In the genomic region with DNA sequence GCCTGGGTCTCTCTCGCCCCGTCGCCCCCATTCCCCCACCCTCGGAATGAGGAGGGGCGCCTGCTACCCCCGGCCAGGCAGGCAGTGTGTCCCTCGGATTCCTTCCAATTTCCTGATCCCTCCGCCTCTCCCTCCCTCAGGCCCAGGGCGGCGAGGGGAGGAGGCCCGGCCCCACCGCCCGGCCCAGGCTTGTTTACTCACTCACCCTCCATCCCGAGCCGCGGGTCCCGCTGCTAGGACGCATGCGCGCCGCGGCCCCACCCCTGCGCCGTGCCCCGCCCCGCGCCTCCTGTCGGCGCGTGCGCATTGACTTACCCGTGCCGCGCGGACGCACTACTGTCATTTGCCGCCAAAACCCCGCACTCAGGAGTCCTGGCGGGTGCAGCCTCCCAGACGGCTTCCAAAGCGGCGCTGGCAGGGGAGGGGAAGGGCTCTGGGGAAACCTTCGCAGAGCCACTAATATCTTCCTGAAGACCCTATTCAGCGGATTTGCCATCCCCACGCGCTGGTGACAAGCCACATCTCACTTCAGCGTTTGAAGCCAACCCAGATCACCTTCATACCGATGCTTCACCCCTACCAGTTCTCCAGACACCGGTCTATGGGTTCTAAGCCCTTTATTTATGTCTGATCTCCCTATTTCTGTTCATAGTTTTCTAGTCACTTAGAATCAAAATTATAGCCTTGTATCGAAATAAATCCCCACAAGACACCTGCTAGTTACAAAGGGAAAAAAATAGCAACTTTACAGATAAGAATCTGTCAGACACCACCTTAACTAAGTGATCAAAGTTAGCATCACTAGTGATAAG, we compare ENCODE assay signal across 1 cellular context.
TF ChIP-seq lines count a peak whose summit lies in the region.

Gene EZH1, minus strand, starts transcription at position 235 of the 812 bp plus-strand sequence. CDS start 16,099 bp downstream, outside the sequence.

TF ChIP-seq in HepG2, 621 proteins besides CTCF, POLR2A, EP300 and RAD21 (continued from another document and continues in another):
- TF ChIP-seq ARID5B (CRISPR knock-in tag; IDR thresholded peaks at IDR 0.05), result peak; percentile 3; the same call in 1 of the 2 replicates
- no peak for TF ChIP-seq GLMP (CRISPR knock-in tag; IDR thresholded peaks at IDR 0.05; ENCODE audit: borderline replicate concordance)
- peak; percentile 71; the same call in 1 of the 2 replicates for TF ChIP-seq ZNF614 (CRISPR knock-in tag; IDR thresholded peaks at IDR 0.05; ENCODE audit: borderline replicate concordance)
- TF ChIP-seq HOXA7 (CRISPR knock-in tag; IDR thresholded peaks at IDR 0.05), result peak; percentile 61; the same call in 1 of the 2 replicates
- TF ChIP-seq, protein P1, sequence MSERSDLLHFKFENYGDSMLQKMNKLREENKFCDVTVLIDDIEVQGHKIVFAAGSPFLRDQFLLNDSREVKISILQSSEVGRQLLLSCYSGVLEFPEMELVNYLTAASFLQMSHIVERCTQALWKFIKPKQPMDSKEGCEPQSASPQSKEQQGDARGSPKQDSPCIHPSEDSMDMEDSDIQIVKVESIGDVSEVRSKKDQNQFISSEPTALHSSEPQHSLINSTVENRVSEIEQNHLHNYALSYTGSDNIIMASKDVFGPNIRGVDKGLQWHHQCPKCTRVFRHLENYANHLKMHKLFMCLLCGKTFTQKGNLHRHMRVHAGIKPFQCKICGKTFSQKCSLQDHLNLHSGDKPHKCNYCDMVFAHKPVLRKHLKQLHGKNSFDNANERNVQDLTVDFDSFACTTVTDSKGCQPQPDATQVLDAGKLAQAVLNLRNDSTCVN (CRISPR knock-in tag; IDR thresholded peaks at IDR 0.05; ENCODE audit: borderline replicate concordance), result 0 out of 2 replicates have a peak, but pooled peaks have one; percentile 70
- TF ChIP-seq SPEN (CRISPR knock-in tag; IDR thresholded peaks at IDR 0.05; ENCODE audit: low read depth), result peak; percentile 80
- TF ChIP-seq ZNF460 (CRISPR knock-in tag; IDR thresholded peaks at IDR 0.05; ENCODE audit: borderline replicate concordance), result peak; percentile 19; the same call in 1 of the 2 replicates
- TF ChIP-seq ZSCAN25 (CRISPR knock-in tag; IDR thresholded peaks at IDR 0.05), result peak; percentile 78
- TF ChIP-seq POGZ (CRISPR knock-in tag; IDR thresholded peaks at IDR 0.05), result peak; percentile 44
- peak; percentile 89 for TF ChIP-seq TOPORS (CRISPR knock-in tag; IDR thresholded peaks at IDR 0.05)
- TF ChIP-seq TBL1XR1 (IDR thresholded peaks at IDR 0.05; ENCODE audit: borderline replicate concordance, low read length, partially characterized antibody), result peak; percentile 17
- no peak; the same call in 1 of the 2 replicates for TF ChIP-seq DNMT1 (CRISPR knock-in tag; IDR thresholded peaks at IDR 0.05)
- peak; percentile 36; the same call in 1 of the 2 replicates for TF ChIP-seq ZNF333 (CRISPR knock-in tag; IDR thresholded peaks at IDR 0.05; ENCODE audit: borderline replicate concordance)
- TF ChIP-seq ZNF746 (CRISPR knock-in tag; IDR thresholded peaks at IDR 0.05), result peak; percentile 74
- TF ChIP-seq, protein P2, sequence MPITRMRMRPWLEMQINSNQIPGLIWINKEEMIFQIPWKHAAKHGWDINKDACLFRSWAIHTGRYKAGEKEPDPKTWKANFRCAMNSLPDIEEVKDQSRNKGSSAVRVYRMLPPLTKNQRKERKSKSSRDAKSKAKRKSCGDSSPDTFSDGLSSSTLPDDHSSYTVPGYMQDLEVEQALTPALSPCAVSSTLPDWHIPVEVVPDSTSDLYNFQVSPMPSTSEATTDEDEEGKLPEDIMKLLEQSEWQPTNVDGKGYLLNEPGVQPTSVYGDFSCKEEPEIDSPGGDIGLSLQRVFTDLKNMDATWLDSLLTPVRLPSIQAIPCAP (CRISPR knock-in tag; IDR thresholded peaks at IDR 0.05; ENCODE audit: low read depth), result no peak
- no peak; the same call in 1 of the 2 replicates for TF ChIP-seq ZNF350 (CRISPR knock-in tag; IDR thresholded peaks at IDR 0.05; ENCODE audit: borderline replicate concordance, low read depth)
- TF ChIP-seq, protein P3, sequence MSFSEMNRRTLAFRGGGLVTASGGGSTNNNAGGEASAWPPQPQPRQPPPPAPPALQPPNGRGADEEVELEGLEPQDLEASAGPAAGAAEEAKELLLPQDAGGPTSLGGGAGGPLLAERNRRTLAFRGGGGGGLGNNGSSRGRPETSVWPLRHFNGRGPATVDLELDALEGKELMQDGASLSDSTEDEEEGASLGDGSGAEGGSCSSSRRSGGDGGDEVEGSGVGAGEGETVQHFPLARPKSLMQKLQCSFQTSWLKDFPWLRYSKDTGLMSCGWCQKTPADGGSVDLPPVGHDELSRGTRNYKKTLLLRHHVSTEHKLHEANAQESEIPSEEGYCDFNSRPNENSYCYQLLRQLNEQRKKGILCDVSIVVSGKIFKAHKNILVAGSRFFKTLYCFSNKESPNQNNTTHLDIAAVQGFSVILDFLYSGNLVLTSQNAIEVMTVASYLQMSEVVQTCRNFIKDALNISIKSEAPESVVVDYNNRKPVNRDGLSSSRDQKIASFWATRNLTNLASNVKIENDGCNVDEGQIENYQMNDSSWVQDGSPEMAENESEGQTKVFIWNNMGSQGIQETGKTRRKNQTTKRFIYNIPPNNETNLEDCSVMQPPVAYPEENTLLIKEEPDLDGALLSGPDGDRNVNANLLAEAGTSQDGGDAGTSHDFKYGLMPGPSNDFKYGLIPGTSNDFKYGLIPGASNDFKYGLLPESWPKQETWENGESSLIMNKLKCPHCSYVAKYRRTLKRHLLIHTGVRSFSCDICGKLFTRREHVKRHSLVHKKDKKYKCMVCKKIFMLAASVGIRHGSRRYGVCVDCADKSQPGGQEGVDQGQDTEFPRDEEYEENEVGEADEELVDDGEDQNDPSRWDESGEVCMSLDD (CRISPR knock-in tag; IDR thresholded peaks at IDR 0.05; ENCODE audit: borderline replicate concordance), result no peak
- no peak for TF ChIP-seq NFYC (CRISPR knock-in tag; IDR thresholded peaks at IDR 0.05)
- peak; percentile 14; the same call in 1 of the 2 replicates for TF ChIP-seq MXD3 (CRISPR knock-in tag; IDR thresholded peaks at IDR 0.05)
- TF ChIP-seq NR1H2 (CRISPR knock-in tag; IDR thresholded peaks at IDR 0.05; ENCODE audit: borderline replicate concordance, low read depth), result peak; percentile 83; the same call in 1 of the 2 replicates
- TF ChIP-seq SUZ12 (IDR thresholded peaks at IDR 0.05; ENCODE audit: low read depth, low read length), result no peak
- TF ChIP-seq SIX1 (CRISPR knock-in tag; IDR thresholded peaks at IDR 0.05; ENCODE audit: borderline replicate concordance), result no peak
- no peak for TF ChIP-seq RAD51 (IDR thresholded peaks at IDR 0.05; ENCODE audit: borderline replicate concordance)
- no peak for TF ChIP-seq ZNF570 (CRISPR knock-in tag; IDR thresholded peaks at IDR 0.05; ENCODE audit: borderline replicate concordance)
- TF ChIP-seq, protein P4, sequence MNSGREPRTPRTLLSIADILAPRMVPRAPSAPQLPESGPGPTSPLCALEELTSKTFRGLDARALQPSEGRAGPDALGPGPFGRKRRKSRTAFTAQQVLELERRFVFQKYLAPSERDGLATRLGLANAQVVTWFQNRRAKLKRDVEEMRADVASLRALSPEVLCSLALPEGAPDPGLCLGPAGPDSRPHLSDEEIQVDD (CRISPR knock-in tag; IDR thresholded peaks at IDR 0.05; ENCODE audit: borderline replicate concordance), result no peak; the same call in none of the 2 replicates
- peak; percentile 36; the same call in 1 of the 2 replicates for TF ChIP-seq SOX5 (CRISPR knock-in tag; IDR thresholded peaks at IDR 0.05; ENCODE audit: borderline replicate concordance)
- TF ChIP-seq ZNF563 (CRISPR knock-in tag; IDR thresholded peaks at IDR 0.05), result peak; percentile 88; the same call in 1 of the 2 replicates
- no peak for TF ChIP-seq HDAC6 (IDR thresholded peaks at IDR 0.05; ENCODE audit: low read depth, low read length)
- TF ChIP-seq SKI (IDR thresholded peaks at IDR 0.05; ENCODE audit: partially characterized antibody), result peak; percentile 16
- peak; percentile 17; the same call in 1 of the 2 replicates for TF ChIP-seq MIXL1 (CRISPR knock-in tag; IDR thresholded peaks at IDR 0.05)
- no peak for TF ChIP-seq CREM (IDR thresholded peaks at IDR 0.05)
- TF ChIP-seq CREM (CRISPR knock-in tag; IDR thresholded peaks at IDR 0.05), result no peak
- TF ChIP-seq ZNF496 (CRISPR knock-in tag; IDR thresholded peaks at IDR 0.05; ENCODE audit: insufficient replicate concordance), result no peak
- no peak for TF ChIP-seq POLR2AphosphoS2 (IDR thresholded peaks at IDR 0.05; ENCODE audit: low read depth, low read length)
- TF ChIP-seq RNF219 (CRISPR knock-in tag; IDR thresholded peaks at IDR 0.05), result no peak
- no peak for TF ChIP-seq RFX1 (IDR thresholded peaks at IDR 0.05)
- no peak for TF ChIP-seq SIN3A (IDR thresholded peaks at IDR 0.05; ENCODE audit: borderline replicate concordance, low read depth, low read length)
- peak; percentile 75 for TF ChIP-seq MEIS2 (CRISPR knock-in tag; IDR thresholded peaks at IDR 0.05)
- peak; percentile 91 for TF ChIP-seq ZIK1 (CRISPR knock-in tag; IDR thresholded peaks at IDR 0.05; ENCODE audit: borderline replicate concordance, low read depth)
- TF ChIP-seq ZMYM4 (CRISPR knock-in tag; IDR thresholded peaks at IDR 0.05), result peak; percentile 36; the same call in 1 of the 2 replicates
- no peak for TF ChIP-seq KAT2B (IDR thresholded peaks at IDR 0.05; ENCODE audit: borderline replicate concordance, low read depth, low read length)
- TF ChIP-seq, protein P5, sequence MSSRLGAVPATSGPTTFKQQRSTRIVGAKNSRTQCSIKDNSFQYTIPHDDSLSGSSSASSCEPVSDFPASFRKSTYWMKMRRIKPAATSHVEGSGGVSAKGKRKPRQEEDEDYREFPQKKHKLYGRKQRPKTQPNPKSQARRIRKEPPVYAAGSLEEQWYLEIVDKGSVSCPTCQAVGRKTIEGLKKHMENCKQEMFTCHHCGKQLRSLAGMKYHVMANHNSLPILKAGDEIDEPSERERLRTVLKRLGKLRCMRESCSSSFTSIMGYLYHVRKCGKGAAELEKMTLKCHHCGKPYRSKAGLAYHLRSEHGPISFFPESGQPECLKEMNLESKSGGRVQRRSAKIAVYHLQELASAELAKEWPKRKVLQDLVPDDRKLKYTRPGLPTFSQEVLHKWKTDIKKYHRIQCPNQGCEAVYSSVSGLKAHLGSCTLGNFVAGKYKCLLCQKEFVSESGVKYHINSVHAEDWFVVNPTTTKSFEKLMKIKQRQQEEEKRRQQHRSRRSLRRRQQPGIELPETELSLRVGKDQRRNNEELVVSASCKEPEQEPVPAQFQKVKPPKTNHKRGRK (CRISPR knock-in tag; IDR thresholded peaks at IDR 0.05), result no peak
- TF ChIP-seq ZNF558 (CRISPR knock-in tag; IDR thresholded peaks at IDR 0.05; ENCODE audit: borderline replicate concordance), result peak; percentile 96; the same call in 1 of the 2 replicates
